ENCODE assay signal across 10 cellular contexts in genomic region chr9:32351845-32352244, GRCh38.
DNase-seq lines count a peak whose midpoint lies in the region; ATAC-seq and TF ChIP-seq lines count a peak whose summit lies in the region.
"Had no signal": no experiment of that assay in that cellular context is flagged by ENCODE, and none has a peak within 500 bp of the region (broad histone marks: within the 10 kb centered on the region; RNA-seq: fewer than 3 reads in every experiment).

No MANE protein-coding gene starts in this region.

- H3K9me3 Mint-ChIP-seq in nephron = no peaks in the 10 kb centered on the region

- in situ Hi-C loops in KBM-7 (cut with MboI; ENCODE audit: low pct_unique_long_range_greater_than_20kb, low sequenced_read_pairs) = no loop called here

- TF ChIP-seq CTCF in nephron (IDR thresholded peaks at IDR 0.05; ENCODE audit: unreplicated experiment in 3 of 3) = no peak

- peak overlapping the region in 1 of 3 experiments; percentile 6 for H3K27ac Mint-ChIP-seq in nephron

- H3K4me3 Mint-ChIP-seq in nephron = peak overlapping the region in 2 of 3 experiments; percentile 15 to 16

- no peaks in the 10 kb centered on the region for H3K4me1 Mint-ChIP-seq in nephron

- H3K36me3 Mint-ChIP-seq in nephron (ENCODE audit: low read depth) = no peaks in the 10 kb centered on the region

- no peak for ATAC-seq in HG02981 (IDR thresholded peaks at IDR 0.05; ENCODE audit: unreplicated experiment)
- no peak for ATAC-seq in GM21360 (IDR thresholded peaks at IDR 0.05; ENCODE audit: unreplicated experiment)
- no peak for ATAC-seq in GM19455 (IDR thresholded peaks at IDR 0.05; ENCODE audit: unreplicated experiment)

- DNase-seq in GF-D8 (lab: John Stamatoyannopoulos, UW) (peak; percentile 33), KBM-7 (peak; percentile 21), UCSD-AML1 (lab: John Stamatoyannopoulos, UW; ENCODE audit: unreplicated experiment) (peak; percentile 12)
- DNase-seq: activated CD4-positive, alpha-beta T cell treated with anti-CD3 and anti-CD28 coated beads, Interleukin-2, amount 50 U/mL, for 4 hours; amniotic stem cell; NCI-H1417 had no signal

- no peaks in the 10 kb centered on the region for H3K27me3 Mint-ChIP-seq in nephron (ENCODE audit: low read depth)
